ENCODE assay signal across 6 cellular contexts in genomic region chr10:125247576-125247975, GRCh38.
"Had no signal": no experiment of that assay in that cellular context is flagged by ENCODE, and none has a peak within 500 bp of the region (broad histone marks: within the 10 kb centered on the region; RNA-seq: fewer than 3 reads in every experiment).

No MANE protein-coding gene starts in this region.

- H3K9ac ChIP-seq: GM23248 had no signal

- H3K4me1 Mint-ChIP-seq: IgD-negative memory B cell had no signal

- H3K27ac Mint-ChIP-seq: IgD-negative memory B cell had no signal

- H3K4me3 ChIP-seq: GM23248 had no signal

- H3K27ac ChIP-seq: GM23248 had no signal

- DNase-seq: GM23248, GOT3, H7, HCEC 1CT, KBM-7 had no signal

- H3K36me3 Mint-ChIP-seq: IgD-negative memory B cell had no signal

- H3K4me3 Mint-ChIP-seq: IgD-negative memory B cell had no signal
